In genomic region chr18:48408727-48409590, GRCh38 we compare ENCODE assay signal across 7 cellular contexts. TPM values are rescaled to one million over a fixed set of nuclear protein-coding genes. Genes with fewer than 3 reads are reported as not detected.
DNase-seq lines count a peak whose midpoint lies in the region; ATAC-seq lines count a peak whose summit lies in the region.

TSS of gene ZBTB7C (minus strand) at chr18:48409383.

- H3K36me3 ChIP-seq in esophagus (ENCODE audit: control insufficient read depth in 2 of 2, insufficient read depth in 2 of 2, low read length in 1 of 2) (no peaks in the 10 kb centered on the region), mucosa of stomach (ENCODE audit: control insufficient read depth, insufficient read depth, low read length) (no peaks in the 10 kb centered on the region), urinary bladder (ENCODE audit: insufficient read depth) (no peaks in the 10 kb centered on the region)

- H3K9ac ChIP-seq in mucosa of stomach (ENCODE audit: low read length), result peak within 1 kb of the TSS; percentile 0

- DNase-seq in HT-29 (ENCODE audit: low spot score), result peak; percentile 31
- DNase-seq in T-helper 9 cell, result peak; percentile 25

- WGBS in esophagus, 2 donors, result 0 to 1% methylated on average over 69 to 136 of the region's 136 CpGs
- under 1% methylated on average over 132 of the region's 136 CpGs for WGBS in urinary bladder

- H3K4me1 ChIP-seq in esophagus (ENCODE audit: control insufficient read depth in 2 of 2, insufficient read depth in 2 of 2, low read length in 1 of 2), result peaks cover 0 to 10% of the 10 kb centered on the region in 2 donors
- H3K4me1 ChIP-seq in mucosa of stomach (ENCODE audit: control insufficient read depth, insufficient read depth, low read length), result peaks cover 18% of the 10 kb centered on the region
- peaks cover 4% of the 10 kb centered on the region for H3K4me1 ChIP-seq in urinary bladder (ENCODE audit: insufficient read depth)

- H3K4me3 ChIP-seq in GM08714 (ENCODE audit: low read length) (peak within 1 kb of the TSS; percentile 67), esophagus (ENCODE audit: low read depth in 1 of 2, low read length in 2 of 2) (peak within 1 kb of the TSS; percentile 62 to 80), mucosa of stomach (ENCODE audit: low read length) (peak within 1 kb of the TSS; percentile 69), urinary bladder (ENCODE audit: low read depth, low read length) (peak within 1 kb of the TSS; percentile 92)

- H3K9me3 ChIP-seq in esophagus (ENCODE audit: control insufficient read depth in 2 of 2, insufficient read depth in 1 of 2, low read depth in 1 of 2, low read length in 1 of 2) (no peaks in the 10 kb centered on the region), mucosa of stomach (ENCODE audit: control insufficient read depth, low read length) (no peaks in the 10 kb centered on the region)

- ATAC-seq in HG03460 (IDR thresholded peaks at IDR 0.05; ENCODE audit: unreplicated experiment), result no peak

- H3K27me3 ChIP-seq in esophagus (ENCODE audit: control insufficient read depth in 1 of 2, insufficient read depth in 2 of 2, low read length in 2 of 2), result no peaks in the 10 kb centered on the region
- H3K27me3 ChIP-seq in mucosa of stomach (ENCODE audit: control insufficient read depth, insufficient read depth, low read length), result peaks cover 50% of the 10 kb centered on the region

- H3K27ac ChIP-seq in esophagus (ENCODE audit: low read depth in 2 of 2, low read length in 1 of 2), result peak within 1 kb of the TSS; percentile 89 to 90
- peak within 1 kb of the TSS; percentile 44 for H3K27ac ChIP-seq in urinary bladder (ENCODE audit: low read depth)

RNA-seq across cellular contexts. Expression of gene ZBTB7C, which starts in this region (rescaled TPM):
- total RNA-seq in HT-29 (2014; rRNA removed; shearing (Covaris generic)), result 15.1 and 17.1 TPM in 2 replicates
- polyA plus RNA-seq in esophagus (10 to 100 TPM; 20.6 to 24.5 TPM), urinary bladder (4.6 TPM)
- 8.6 TPM for total RNA-seq in urinary bladder
